8 cellular contexts compared by ENCODE assay signal in genomic region chr2:84459028-84459943, GRCh38. TPM values are rescaled to one million over a fixed set of nuclear protein-coding genes. Genes with fewer than 3 reads are reported as not detected.
DNase-seq lines count a peak whose midpoint lies in the region; ATAC-seq and TF ChIP-seq lines count a peak whose summit lies in the region.

Gene SUCLG1 (minus strand): TSS chr2:84459280. CDS start chr2:84459269, 11 bp downstream.

- no peaks in the 10 kb centered on the region for H3K9me3 ChIP-seq in Panc1 (ENCODE audit: control insufficient read depth, insufficient read depth, low read depth, low read length)
- no peaks in the 10 kb centered on the region for H3K9me3 ChIP-seq in muscle layer of colon (ENCODE audit: low read length)

- H3K36me3 Mint-ChIP-seq in activated T-cell treated with anti-CD3 and anti-CD28 coated beads, Interleukin-2, amount 50 U/mL, for 4 hours (ENCODE audit: insufficient read depth) = peaks cover 5% of the 10 kb centered on the region

- H3K27me3 ChIP-seq in Panc1 (ENCODE audit: control insufficient read depth, insufficient read depth, low read length) (no peaks in the 10 kb centered on the region), muscle layer of colon (ENCODE audit: control insufficient read depth in 1 of 2, insufficient read depth in 2 of 2, low read length in 2 of 2) (no peaks in the 10 kb centered on the region)

- peak; percentile 97 for ATAC-seq in GM21723 (IDR thresholded peaks at IDR 0.05; ENCODE audit: unreplicated experiment)
- peak; percentile 98 for ATAC-seq in Panc1
- peak; percentile 98 for ATAC-seq in activated T-cell treated with anti-CD3 and anti-CD28 coated beads, Interleukin-2, amount 50 U/mL, for 4 hours
- peak; percentile 95 for ATAC-seq in esophagus mucosa

- in situ Hi-C loops in Panc1 (cut with HindIII; ENCODE audit: low pct_unique_long_range_greater_than_20kb, low sequenced_read_pairs) = no loop called here

- TF ChIP-seq CTCF in Panc1 (IDR thresholded peaks at IDR 0.05) = no peak

- H3K4me3 ChIP-seq in Panc1 (ENCODE audit: low read depth in 2 of 2, low read length in 2 of 2) = peak within 1 kb of the TSS; percentile 98 to 99
- H3K4me3 ChIP-seq in muscle layer of colon (ENCODE audit: low read depth in 1 of 2, low read length in 2 of 2) = peak within 1 kb of the TSS; percentile 92 to 99

- H3K4me1 ChIP-seq in Panc1 (ENCODE audit: control insufficient read depth, insufficient read depth, low read length) (peaks cover 10% of the 10 kb centered on the region; the same call in 1 of the 2 replicates), muscle layer of colon (ENCODE audit: insufficient read depth, low read length) (peaks cover 22% of the 10 kb centered on the region)

- DNase-seq in DMS53 (lab: John Stamatoyannopoulos, UW) = peak; percentile 96
- DNase-seq in KG1 (lab: John Stamatoyannopoulos, UW) = peak; percentile 77
- peak; percentile 78 for DNase-seq in Panc1 (ENCODE audit: low read depth, low spot score)
- DNase-seq in activated T-cell treated with anti-CD3 and anti-CD28 coated beads, Interleukin-2, amount 50 U/mL, for 4 hours = peak; percentile 76
- peak; percentile 71 to 80 for DNase-seq in stimulated activated CD8-positive, alpha-beta memory T cell treated with anti-CD3 and anti-CD28 coated beads, Interleukin-7, amount 100 ng/mL, for 4 hours (ENCODE audit: low read depth in 2 of 2)

- POLR2A ChIA-PET in Panc1 (lab: Charles Lee) = no interaction called here

- intact Hi-C loops in Panc1 (cut with micrococcal nuclease; ENCODE audit: unreplicated experiment) = no loop called here

- peak within 1 kb of the TSS; percentile 92 for H3K9ac ChIP-seq in muscle layer of colon (ENCODE audit: low read length)

- peak within 1 kb of the TSS; percentile 96 for H3K27ac ChIP-seq in Panc1 (ENCODE audit: low read length)
- H3K27ac ChIP-seq in muscle layer of colon (ENCODE audit: low read depth, low read length) = peak within 1 kb of the TSS; percentile 97

- CTCF ChIA-PET in Panc1 (lab: Charles Lee) = no interaction called here

- peaks cover 44% of the 10 kb centered on the region for H3K4me1 Mint-ChIP-seq in activated T-cell treated with anti-CD3 and anti-CD28 coated beads, Interleukin-2, amount 50 U/mL, for 4 hours (ENCODE audit: low read depth)

- BruUV-seq in Panc1 (replicated peaks; lab: Mats Ljungman, UMichigan) = no TSS peak

- no peaks in the 10 kb centered on the region; the same call in 1 of the 2 replicates for H3K36me3 ChIP-seq in Panc1 (ENCODE audit: control insufficient read depth, insufficient read depth, low read length)
- no peaks in the 10 kb centered on the region for H3K36me3 ChIP-seq in muscle layer of colon (ENCODE audit: insufficient read depth, low read length)

- H3K27me3 Mint-ChIP-seq in activated T-cell treated with anti-CD3 and anti-CD28 coated beads, Interleukin-2, amount 50 U/mL, for 4 hours (ENCODE audit: low read depth) = no peaks in the 10 kb centered on the region

- no peaks in the 10 kb centered on the region for H3K9me3 Mint-ChIP-seq in activated T-cell treated with anti-CD3 and anti-CD28 coated beads, Interleukin-2, amount 50 U/mL, for 4 hours

- H3K4me3 Mint-ChIP-seq in activated T-cell treated with anti-CD3 and anti-CD28 coated beads, Interleukin-2, amount 50 U/mL, for 4 hours = peak within 1 kb of the TSS; percentile 96

RNA-seq across cellular contexts. Expression of gene SUCLG1, which starts in this region (rescaled TPM):
- total RNA-seq in Panc1 (2021; ENCODE audit: unreplicated experiment) (59.8 TPM), esophagus mucosa (90.5 TPM)
- 45.1 TPM for polyA plus RNA-seq in Panc1 (2012; ENCODE audit: insufficient read length)
- total RNA-seq in activated T-cell treated with anti-CD3 and anti-CD28 coated beads, Interleukin-2, amount 50 U/mL, for 4 hours = 10 to 100 TPM; 63.2 to 70.3 (median 69.3) TPM

Comparison
In these comparisons a context has a peak if more than half of its experiments do, and no peak if none do; other contexts are left out.
1. Peak in every context shown above with its lines: DNase-seq, ATAC-seq, H3K4me3 ChIP-seq and H3K27ac ChIP-seq.